ENCODE assay signal across 8 cellular contexts in the genomic region with DNA sequence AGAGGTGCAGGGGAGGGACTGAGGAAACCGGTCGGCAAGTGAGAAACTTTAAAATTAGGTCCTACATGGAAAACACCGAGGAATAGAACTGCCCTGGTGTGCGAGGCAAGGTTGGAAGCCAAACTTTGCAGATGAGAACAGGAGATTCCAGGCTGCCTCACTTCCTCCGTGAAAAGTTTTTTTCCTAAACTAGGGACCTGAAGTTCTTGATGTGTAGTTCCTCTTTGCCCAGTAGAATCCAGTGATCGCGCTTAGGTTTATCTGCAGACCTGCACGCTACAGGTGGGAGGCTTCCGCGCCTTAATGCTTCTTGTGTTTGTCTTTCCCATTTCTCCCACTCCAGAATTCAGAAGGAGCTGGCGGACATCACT. TPM values are rescaled to one million over a fixed set of nuclear protein-coding genes. Genes with fewer than 3 reads are reported as not detected.
DNase-seq lines count a peak whose midpoint lies in the region; ATAC-seq and TF ChIP-seq lines count a peak whose summit lies in the region.

No MANE protein-coding gene starts in this region.

- H3K9ac ChIP-seq in HUES64 (ENCODE audit: low read depth, low read length), result peak overlapping the region; percentile 95

- H3K27ac ChIP-seq in HUES64 (ENCODE audit: low read depth, low read length) (peak overlapping the region; percentile 85), ascending aorta (peak overlapping the region; percentile 87), thymus (ENCODE audit: low read depth) (no peak overlapping the region)

- H3K9me3 ChIP-seq in HUES64 (ENCODE audit: insufficient read depth, low read depth, low read length) (no peaks in the 10 kb centered on the region), ascending aorta (no peaks in the 10 kb centered on the region), thymus (ENCODE audit: control insufficient read depth) (no peaks in the 10 kb centered on the region)

- H3K27me3 ChIP-seq in HUES64 (ENCODE audit: insufficient read depth, low read length) (no peaks in the 10 kb centered on the region), ascending aorta (no peaks in the 10 kb centered on the region), thymus (ENCODE audit: control insufficient read depth, insufficient read depth) (no peaks in the 10 kb centered on the region)

- intact Hi-C loops in ascending aorta (cut with DNase I), result no loop called here

- peaks cover 48% of the 10 kb centered on the region for H3K4me1 ChIP-seq in HUES64 (ENCODE audit: insufficient read depth, low read length)
- peaks cover 0 to 25% of the 10 kb centered on the region in 2 donors for H3K4me1 ChIP-seq in ascending aorta
- H3K4me1 ChIP-seq in thymus (ENCODE audit: control insufficient read depth, insufficient read depth, low read length), result peaks cover 11% of the 10 kb centered on the region

- DNase-seq in DMS53 (lab: John Stamatoyannopoulos, UW) (peak; percentile 46), ascending aorta (ENCODE audit: low spot score in 2 of 2) (no peak), left lobe of liver (ENCODE audit: low spot score) (no peak), T-helper 9 cell (no peak)
- DNase-seq in stimulated activated CD4-positive, alpha-beta T cell treated with anti-CD3 and anti-CD28 coated beads, Interleukin-4, amount 100 ng/mL, for 4 hours, result no peak

- peak in 1 of 3 experiments; percentile 4 for TF ChIP-seq CTCF in ascending aorta (IDR thresholded peaks at IDR 0.05)

- ATAC-seq in left lobe of liver (peak; percentile 34), HG03469 (IDR thresholded peaks at IDR 0.05; ENCODE audit: unreplicated experiment) (no peak)

- 27% methylated on average over 11 of the region's 11 CpGs for WGBS in HUES64
- 37% methylated on average over 11 of the region's 11 CpGs for WGBS in thymus

- H3K4me3 ChIP-seq in HUES64 (ENCODE audit: low read length) (peak overlapping the region; percentile 60), ascending aorta (peak overlapping the region; percentile 87 to 89), thymus (ENCODE audit: low read length) (peak overlapping the region; percentile 73)

- peaks cover 47% of the 10 kb centered on the region for H3K36me3 ChIP-seq in HUES64 (ENCODE audit: insufficient read depth, low read length)
- H3K36me3 ChIP-seq in ascending aorta, result no peaks in the 10 kb centered on the region
- no peaks in the 10 kb centered on the region for H3K36me3 ChIP-seq in thymus (ENCODE audit: control insufficient read depth, insufficient read depth)

RNA-seq across cellular contexts. Expression of a gene that starts 5.3 kb away (rescaled TPM):
- polyA plus RNA-seq in HUES64 (2013, experiment 1 of 2), result 148 TPM
- polyA plus RNA-seq in HUES64 (2013, experiment 2 of 2), result 159 TPM
- total RNA-seq in ascending aorta, result 74.6 TPM
- 17.5 TPM for total RNA-seq in left lobe of liver
- 95.2 TPM for polyA plus RNA-seq in thymus
